1 cellular context compared by ENCODE assay signal in the genomic region with DNA sequence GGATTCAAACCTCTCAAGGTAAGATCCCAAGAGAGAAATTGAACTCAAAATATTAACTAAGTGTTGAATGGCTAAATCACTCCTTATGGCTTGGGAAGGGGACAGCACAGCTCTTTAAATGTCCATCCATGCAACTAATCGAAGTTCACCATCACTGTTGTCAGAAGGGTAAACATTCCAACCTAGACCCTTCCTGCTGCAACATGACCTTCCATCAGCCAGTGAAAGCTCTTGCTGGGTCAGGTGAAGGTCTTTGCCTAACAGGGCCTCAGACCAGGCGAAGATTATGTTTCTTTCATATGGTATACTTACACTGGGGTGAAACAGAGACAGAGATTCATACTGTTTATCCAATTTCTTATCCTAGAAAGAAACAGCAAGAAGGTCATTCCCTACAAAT.
TF ChIP-seq lines count a peak whose summit lies in the region.

No MANE protein-coding gene starts in this region.

TF ChIP-seq in HepG2, 621 proteins besides CTCF, POLR2A, EP300 and RAD21 (continues in another document):
- no peak for TF ChIP-seq NCOR1 (IDR thresholded peaks at IDR 0.05; ENCODE audit: borderline replicate concordance, low read length)
- TF ChIP-seq TBX3 (IDR thresholded peaks at IDR 0.05; ENCODE audit: borderline replicate concordance), result no peak
- TF ChIP-seq TBX2 (CRISPR knock-in tag; IDR thresholded peaks at IDR 0.05; ENCODE audit: borderline replicate concordance), result peak; percentile 14; the same call in 1 of the 2 replicates
- TF ChIP-seq PRDM4 (CRISPR knock-in tag; IDR thresholded peaks at IDR 0.05; ENCODE audit: borderline replicate concordance), result no peak
- TF ChIP-seq CCDC6 (CRISPR knock-in tag; IDR thresholded peaks at IDR 0.05), result no peak
- TF ChIP-seq SOX13 (IDR thresholded peaks at IDR 0.05), result no peak
- peak in 1 of 2 experiments; percentile 40; a peak in 1 of 4 replicates for TF ChIP-seq SOX13 (CRISPR knock-in tag; conservative IDR thresholded peaks at IDR 0.05 in 1 of 2, IDR thresholded peaks at IDR 0.05 in 1 of 2)
- TF ChIP-seq ELK4 (CRISPR knock-in tag; IDR thresholded peaks at IDR 0.05; ENCODE audit: borderline replicate concordance), result no peak
- TF ChIP-seq RFX3 (CRISPR knock-in tag; IDR thresholded peaks at IDR 0.05), result no peak
- TF ChIP-seq ZNF879 (CRISPR knock-in tag; IDR thresholded peaks at IDR 0.05), result no peak
- TF ChIP-seq ZNF766 (CRISPR knock-in tag; IDR thresholded peaks at IDR 0.05; ENCODE audit: borderline replicate concordance), result no peak
- no peak; the same call in 1 of the 2 replicates for TF ChIP-seq ONECUT2 (CRISPR knock-in tag; IDR thresholded peaks at IDR 0.05)
- no peak for TF ChIP-seq MIER2 (CRISPR knock-in tag; IDR thresholded peaks at IDR 0.05)
- no peak for TF ChIP-seq ZNF558 (CRISPR knock-in tag; IDR thresholded peaks at IDR 0.05; ENCODE audit: borderline replicate concordance)
- TF ChIP-seq ZNF30 (CRISPR knock-in tag; IDR thresholded peaks at IDR 0.05), result no peak
- TF ChIP-seq YY1 (IDR thresholded peaks at IDR 0.05; ENCODE audit: insufficient read depth, insufficient replicate concordance, low read depth, low read length), result no peak
- TF ChIP-seq SP1 (IDR thresholded peaks at IDR 0.05), result no peak
- TF ChIP-seq SP1 (CRISPR knock-in tag; IDR thresholded peaks at IDR 0.05), result no peak
- no peak for TF ChIP-seq ZNF556 (CRISPR knock-in tag; IDR thresholded peaks at IDR 0.05; ENCODE audit: borderline replicate concordance)
- TF ChIP-seq KDM5B (CRISPR knock-in tag; IDR thresholded peaks at IDR 0.05; ENCODE audit: borderline replicate concordance), result no peak
- no peak for TF ChIP-seq SIX4 (CRISPR knock-in tag; IDR thresholded peaks at IDR 0.05)
- TF ChIP-seq ZNF20 (CRISPR knock-in tag; IDR thresholded peaks at IDR 0.05), result no peak
- TF ChIP-seq CBX1 (IDR thresholded peaks at IDR 0.05; ENCODE audit: low read depth), result no peak
- TF ChIP-seq ZNF142 (CRISPR knock-in tag; IDR thresholded peaks at IDR 0.05), result no peak
- no peak for TF ChIP-seq ZNF430 (CRISPR knock-in tag; IDR thresholded peaks at IDR 0.05)
- no peak for TF ChIP-seq NFIB (CRISPR knock-in tag; IDR thresholded peaks at IDR 0.05; ENCODE audit: borderline replicate concordance)
- no peak for TF ChIP-seq FOXM1 (CRISPR knock-in tag; IDR thresholded peaks at IDR 0.05)
- no peak for TF ChIP-seq ZNF607 (CRISPR knock-in tag; IDR thresholded peaks at IDR 0.05; ENCODE audit: borderline replicate concordance)
- TF ChIP-seq KDM6A (CRISPR knock-in tag; IDR thresholded peaks at IDR 0.05; ENCODE audit: low read depth), result 0 out of 2 replicates have a peak, but pooled peaks have one; percentile 11
- TF ChIP-seq SRSF1 (optimal IDR thresholded peaks at IDR 0.05; ENCODE audit: low read depth, low read length), result no peak
- TF ChIP-seq, protein P1, sequence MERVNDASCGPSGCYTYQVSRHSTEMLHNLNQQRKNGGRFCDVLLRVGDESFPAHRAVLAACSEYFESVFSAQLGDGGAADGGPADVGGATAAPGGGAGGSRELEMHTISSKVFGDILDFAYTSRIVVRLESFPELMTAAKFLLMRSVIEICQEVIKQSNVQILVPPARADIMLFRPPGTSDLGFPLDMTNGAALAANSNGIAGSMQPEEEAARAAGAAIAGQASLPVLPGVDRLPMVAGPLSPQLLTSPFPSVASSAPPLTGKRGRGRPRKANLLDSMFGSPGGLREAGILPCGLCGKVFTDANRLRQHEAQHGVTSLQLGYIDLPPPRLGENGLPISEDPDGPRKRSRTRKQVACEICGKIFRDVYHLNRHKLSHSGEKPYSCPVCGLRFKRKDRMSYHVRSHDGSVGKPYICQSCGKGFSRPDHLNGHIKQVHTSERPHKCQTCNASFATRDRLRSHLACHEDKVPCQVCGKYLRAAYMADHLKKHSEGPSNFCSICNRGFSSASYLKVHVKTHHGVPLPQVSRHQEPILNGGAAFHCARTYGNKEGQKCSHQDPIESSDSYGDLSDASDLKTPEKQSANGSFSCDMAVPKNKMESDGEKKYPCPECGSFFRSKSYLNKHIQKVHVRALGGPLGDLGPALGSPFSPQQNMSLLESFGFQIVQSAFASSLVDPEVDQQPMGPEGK (CRISPR knock-in tag; IDR thresholded peaks at IDR 0.05), result no peak
- TF ChIP-seq ZNF343 (CRISPR knock-in tag; IDR thresholded peaks at IDR 0.05), result no peak
- TF ChIP-seq RARG (CRISPR knock-in tag; IDR thresholded peaks at IDR 0.05; ENCODE audit: low read depth), result no peak
- TF ChIP-seq ZNF770 (CRISPR knock-in tag; IDR thresholded peaks at IDR 0.05), result no peak
- no peak for TF ChIP-seq IKZF4 (CRISPR knock-in tag; IDR thresholded peaks at IDR 0.05; ENCODE audit: borderline replicate concordance, low read depth, not compliant biosample characterization)
- TF ChIP-seq RORA (CRISPR knock-in tag; IDR thresholded peaks at IDR 0.05), result no peak
- no peak for TF ChIP-seq SRY (CRISPR knock-in tag; IDR thresholded peaks at IDR 0.05)
- TF ChIP-seq ZNF691 (CRISPR knock-in tag; IDR thresholded peaks at IDR 0.05; ENCODE audit: borderline replicate concordance, low read depth), result no peak
- TF ChIP-seq, protein P2, sequence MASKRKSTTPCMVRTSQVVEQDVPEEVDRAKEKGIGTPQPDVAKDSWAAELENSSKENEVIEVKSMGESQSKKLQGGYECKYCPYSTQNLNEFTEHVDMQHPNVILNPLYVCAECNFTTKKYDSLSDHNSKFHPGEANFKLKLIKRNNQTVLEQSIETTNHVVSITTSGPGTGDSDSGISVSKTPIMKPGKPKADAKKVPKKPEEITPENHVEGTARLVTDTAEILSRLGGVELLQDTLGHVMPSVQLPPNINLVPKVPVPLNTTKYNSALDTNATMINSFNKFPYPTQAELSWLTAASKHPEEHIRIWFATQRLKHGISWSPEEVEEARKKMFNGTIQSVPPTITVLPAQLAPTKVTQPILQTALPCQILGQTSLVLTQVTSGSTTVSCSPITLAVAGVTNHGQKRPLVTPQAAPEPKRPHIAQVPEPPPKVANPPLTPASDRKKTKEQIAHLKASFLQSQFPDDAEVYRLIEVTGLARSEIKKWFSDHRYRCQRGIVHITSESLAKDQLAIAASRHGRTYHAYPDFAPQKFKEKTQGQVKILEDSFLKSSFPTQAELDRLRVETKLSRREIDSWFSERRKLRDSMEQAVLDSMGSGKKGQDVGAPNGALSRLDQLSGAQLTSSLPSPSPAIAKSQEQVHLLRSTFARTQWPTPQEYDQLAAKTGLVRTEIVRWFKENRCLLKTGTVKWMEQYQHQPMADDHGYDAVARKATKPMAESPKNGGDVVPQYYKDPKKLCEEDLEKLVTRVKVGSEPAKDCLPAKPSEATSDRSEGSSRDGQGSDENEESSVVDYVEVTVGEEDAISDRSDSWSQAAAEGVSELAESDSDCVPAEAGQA (IDR thresholded peaks at IDR 0.05; ENCODE audit: low read depth), result no peak
- TF ChIP-seq, protein P2 (CRISPR knock-in tag; IDR thresholded peaks at IDR 0.05; ENCODE audit: borderline replicate concordance), result no peak
- no peak for TF ChIP-seq ARHGAP35 (CRISPR knock-in tag; IDR thresholded peaks at IDR 0.05; ENCODE audit: borderline replicate concordance)
- TF ChIP-seq ZNF614 (CRISPR knock-in tag; IDR thresholded peaks at IDR 0.05; ENCODE audit: borderline replicate concordance), result no peak
- TF ChIP-seq ZNF432 (CRISPR knock-in tag; IDR thresholded peaks at IDR 0.05; ENCODE audit: borderline replicate concordance), result no peak
- no peak for TF ChIP-seq HIVEP1 (CRISPR knock-in tag; IDR thresholded peaks at IDR 0.05)
